In genomic region chr13:41326661-41327060, GRCh38 we compare ENCODE assay signal across 19 cellular contexts. TPM values are rescaled to one million over a fixed set of nuclear protein-coding genes. Genes with fewer than 3 reads are reported as not detected.
A peak's percentile ranks its signal among the peaks of the same experiment; 100 is the strongest.
DNase-seq lines count a peak whose midpoint lies in the region; ATAC-seq, FAIRE-seq and TF ChIP-seq lines count a peak whose summit lies in the region.
"Had no signal": no experiment of that assay in that cellular context is flagged by ENCODE, and none has a peak within 500 bp of the region (broad histone marks: within the 10 kb centered on the region; RNA-seq: fewer than 3 reads in every experiment).

No MANE protein-coding gene starts in this region.

- no peak overlapping the region for H3K4me3 Mint-ChIP-seq in activated naive CD8-positive, alpha-beta T cell treated with anti-CD3 and anti-CD28 coated beads for 36 hours
- H3K4me3 Mint-ChIP-seq: B cell; CD4-positive, alpha-beta T cell had no signal

- H3K4me1 Mint-ChIP-seq in activated naive CD8-positive, alpha-beta T cell treated with anti-CD3 and anti-CD28 coated beads for 36 hours, result peaks cover 46% of the 10 kb centered on the region
- H3K4me1 Mint-ChIP-seq: B cell had no signal

- DNase-seq in GM12891 (ENCODE audit: insufficient read length, low spot score) (no peak), hypothalamus (lab: John Stamatoyannopoulos, UW) (no peak)
- no peak for DNase-seq in activated naive CD8-positive, alpha-beta T cell treated with anti-CD3 and anti-CD28 coated beads for 36 hours
- DNase-seq: CD4-positive, alpha-beta T cell; DMS79 treated with DMSO at 0.1 percent for 48 hours; IMR-90; Kasumi-1; NCI-H1105 treated with DMSO at 0.1 percent for 48 hours; NCI-H187; NCI-H2171; NCI-H510A; SHP77 had no signal

- H3K9me3 Mint-ChIP-seq in activated naive CD8-positive, alpha-beta T cell treated with anti-CD3 and anti-CD28 coated beads for 36 hours, result no peaks in the 10 kb centered on the region
- H3K9me3 Mint-ChIP-seq: CD4-positive, alpha-beta T cell had no signal

- no peaks in the 10 kb centered on the region for H3K27me3 Mint-ChIP-seq in activated naive CD8-positive, alpha-beta T cell treated with anti-CD3 and anti-CD28 coated beads for 36 hours
- H3K27me3 Mint-ChIP-seq: B cell; CD4-positive, alpha-beta T cell had no signal

- FAIRE-seq in GM12891 (lab: Jason Lieb, UNC), result peak; percentile 54
- FAIRE-seq: D721Med, RCC 7860 had no signal

- H3K27ac Mint-ChIP-seq in activated naive CD8-positive, alpha-beta T cell treated with anti-CD3 and anti-CD28 coated beads for 36 hours, result peak overlapping the region; percentile 0
- H3K27ac Mint-ChIP-seq: B cell; CD4-positive, alpha-beta T cell had no signal

- peak; percentile 75 for ATAC-seq in GM18511 (IDR thresholded peaks at IDR 0.05; ENCODE audit: unreplicated experiment)
- peak; percentile 56 for ATAC-seq in HG02610 (IDR thresholded peaks at IDR 0.05; ENCODE audit: unreplicated experiment)
- no peak for ATAC-seq in HG02763 (IDR thresholded peaks at IDR 0.05; ENCODE audit: unreplicated experiment)
- ATAC-seq in esophagus mucosa, result no peak

- no peak for TF ChIP-seq POLR2A in GM12891 (IDR thresholded peaks at IDR 0.05; ENCODE audit: low read depth, low read length)

- H3K36me3 Mint-ChIP-seq in activated naive CD8-positive, alpha-beta T cell treated with anti-CD3 and anti-CD28 coated beads for 36 hours, result peaks cover 41% of the 10 kb centered on the region

TF ChIP-seq in GM12891, 5 proteins besides CTCF, POLR2A, EP300 and RAD21:
- no peak for TF ChIP-seq POU2F2 (IDR thresholded peaks at IDR 0.05; ENCODE audit: low read depth, low read length)
- TF ChIP-seq TAF1 (IDR thresholded peaks at IDR 0.05; ENCODE audit: low read depth, low read length), result no peak
- TF ChIP-seq POLR2AphosphoS5 (IDR thresholded peaks at IDR 0.05; ENCODE audit: low read depth, low read length), result no peak
- TF ChIP-seq SPI1 (IDR thresholded peaks at IDR 0.05; ENCODE audit: low read depth, low read length), result no peak
- no peak for TF ChIP-seq PAX5 (IDR thresholded peaks at IDR 0.05; ENCODE audit: insufficient read depth, low read length, severe bottlenecking)

RNA-seq across cellular contexts. Expression of gene NAA16, which starts 15.6 kb away (rescaled TPM):
- 5.2 TPM for polyA plus RNA-seq in GM12891 (2012; ENCODE audit: low read depth, missing spikeins)
- total RNA-seq in activated naive CD8-positive, alpha-beta T cell treated with anti-CD3 and anti-CD28 coated beads for 36 hours, result 10 to 100 TPM; 29.1 to 33.5 TPM
- 9.6 TPM for total RNA-seq in esophagus mucosa

Comparison
In these comparisons a context has a peak if more than half of its experiments do, and no peak if none do; other contexts are left out.
1. ATAC-seq: peak in GM18511 (single experiment) and HG02610 (single experiment); none in HG02763 (single experiment) and esophagus mucosa (single experiment).